ENCODE assay signal across 12 cellular contexts in genomic region chr1:50349242-50349565, GRCh38.
DNase-seq lines count a peak whose midpoint lies in the region; ATAC-seq and TF ChIP-seq lines count a peak whose summit lies in the region.
"Had no signal": no experiment of that assay in that cellular context is flagged by ENCODE, and none has a peak within 500 bp of the region (broad histone marks: within the 10 kb centered on the region; RNA-seq: fewer than 3 reads in every experiment).

No MANE protein-coding gene starts in this region.

- peak overlapping the region; percentile 62 for H2BK15ac ChIP-seq in neuronal stem cell (ENCODE audit: low read length)

- no peak overlapping the region for H2BK12ac ChIP-seq in neuronal stem cell (ENCODE audit: low read length)

- POLR2A ChIA-PET in WTC11 (lab: Charles Lee), result no interaction called here

- no peak overlapping the region for H2BK120ac ChIP-seq in neuronal stem cell (ENCODE audit: low read depth, low read length)

- H3K4me2 ChIP-seq in BLaER1 (peak overlapping the region; percentile 63), neuronal stem cell (ENCODE audit: insufficient read depth, low read length, poor library complexity, severe bottlenecking) (no peak overlapping the region)

- H3K36me3 Mint-ChIP-seq in WTC11, result no peaks in the 10 kb centered on the region
- no peaks in the 10 kb centered on the region for H3K36me3 Mint-ChIP-seq in T-helper 2 cell treated with Interferon-gamma antibody and Interleukin-4, amounts not matched to agents 5 μg/mL and 100 μg/mL, for 36 hours (ENCODE audit: low read depth)
- H3K36me3 Mint-ChIP-seq: CD14-positive monocyte had no signal

- H3K4me1 Mint-ChIP-seq in WTC11, result peaks cover 13% of the 10 kb centered on the region
- no peaks in the 10 kb centered on the region for H3K4me1 Mint-ChIP-seq in T-helper 2 cell treated with Interferon-gamma antibody and Interleukin-4, amounts not matched to agents 5 μg/mL and 100 μg/mL, for 36 hours (ENCODE audit: low read depth)
- H3K4me1 Mint-ChIP-seq: CD14-positive monocyte had no signal

- no peak overlapping the region for H2AFZ ChIP-seq in neuronal stem cell (ENCODE audit: low read length)

- H3K27me3 ChIP-seq in BLaER1 (no peaks in the 10 kb centered on the region), neuronal stem cell (ENCODE audit: control insufficient read depth in 3 of 3, insufficient read depth in 3 of 3, low read depth in 1 of 3, low read length in 3 of 3) (no peaks in the 10 kb centered on the region)
- H3K27me3 ChIP-seq: MG63 had no signal

- H3K36me3 ChIP-seq in BLaER1, result no peaks in the 10 kb centered on the region
- no peaks in the 10 kb centered on the region for H3K36me3 ChIP-seq in neuronal stem cell (replicated peaks in 1 of 2; ENCODE audit: control insufficient read depth in 2 of 2, insufficient read depth in 2 of 2, low read length in 2 of 2)
- H3K36me3 ChIP-seq: MG63 had no signal

- DNase-seq in NCI-H82 (lab: John Stamatoyannopoulos, UW), result peak; percentile 39
- no peak for DNase-seq in NCI-H82 treated with DMSO at 0.1 percent for 48 hours (lab: John Stamatoyannopoulos, UW; ENCODE audit: unreplicated experiment)
- DNase-seq in WTC11 (ENCODE audit: low spot score), result no peak
- DNase-seq in neuronal stem cell (ENCODE audit: low spot score), result no peak
- DNase-seq in T-helper 2 cell treated with Interferon-gamma antibody and Interleukin-4, amounts not matched to agents 5 μg/mL and 100 μg/mL, for 36 hours (ENCODE audit: low spot score), result no peak
- DNase-seq in NCI-H2171 (lab: John Stamatoyannopoulos, UW), result no peak
- no peak for DNase-seq in NCI-H446 treated with DMSO at 0.1 percent for 48 hours (lab: John Stamatoyannopoulos, UW)
- DNase-seq: NCI-H1417 treated with DMSO at 0.1 percent for 48 hours had no signal

- H3K4me1 ChIP-seq in BLaER1, result peaks cover 62% of the 10 kb centered on the region
- H3K4me1 ChIP-seq in neuronal stem cell (ENCODE audit: control insufficient read depth in 2 of 2, insufficient read depth in 1 of 2, low read depth in 1 of 2, low read length in 2 of 2), result peaks cover 0 to 1% of the 10 kb centered on the region in 2 donors

- CTCF ChIA-PET in WTC11 (lab: Charles Lee), result interaction anchor here (0.7 to 2.8 kb wide), 26 partner anchors 8 to 1312 kb away, joined by 3 to 31 read pairs (median 5); partner anchors contain the start of genes AGBL4 and ELAVL4

- peak; percentile 61 for ATAC-seq in WTC11

- no peak overlapping the region for H3K27ac Mint-ChIP-seq in WTC11
- H3K27ac Mint-ChIP-seq in T-helper 2 cell treated with Interferon-gamma antibody and Interleukin-4, amounts not matched to agents 5 μg/mL and 100 μg/mL, for 36 hours, result no peak overlapping the region
- H3K27ac Mint-ChIP-seq: HFFc6 had no signal

- peak overlapping the region; percentile 33 for H3K18ac ChIP-seq in neuronal stem cell (ENCODE audit: low read length)

- H3K79me1 ChIP-seq in neuronal stem cell (ENCODE audit: low read depth, low read length), result no peaks in the 10 kb centered on the region

- H4K8ac ChIP-seq in neuronal stem cell (ENCODE audit: low read depth, low read length), result no peak overlapping the region

- peaks cover 13% of the 10 kb centered on the region for H3K27me3 Mint-ChIP-seq in WTC11 (ENCODE audit: low read depth)
- peaks cover 4% of the 10 kb centered on the region for H3K27me3 Mint-ChIP-seq in T-helper 2 cell treated with Interferon-gamma antibody and Interleukin-4, amounts not matched to agents 5 μg/mL and 100 μg/mL, for 36 hours (ENCODE audit: low read depth)

- no CpG with 5 or more reads among the region's 3 CpGs for WGBS in neuronal stem cell (ENCODE audit: extremely low coverage in 2 of 2, insufficient read length in 2 of 2, insufficient replicate concordance in 1 of 2), 2 donors

- H3K4me3 Mint-ChIP-seq in WTC11, result no peak overlapping the region
- H3K4me3 Mint-ChIP-seq in T-helper 2 cell treated with Interferon-gamma antibody and Interleukin-4, amounts not matched to agents 5 μg/mL and 100 μg/mL, for 36 hours, result no peak overlapping the region
- H3K4me3 Mint-ChIP-seq: CD14-positive monocyte, HFFc6 had no signal

- H3K14ac ChIP-seq in neuronal stem cell (ENCODE audit: low read length), result no peak overlapping the region

- H3K27ac ChIP-seq in BLaER1, result no peak overlapping the region
- no peak overlapping the region for H3K27ac ChIP-seq in neuronal stem cell (replicated peaks; ENCODE audit: low read length)

- no peak overlapping the region for H3K23ac ChIP-seq in neuronal stem cell (ENCODE audit: low read depth, low read length, poor library complexity)

- H3K4me3 ChIP-seq in BLaER1, result no peak overlapping the region
- H3K4me3 ChIP-seq in neuronal stem cell (ENCODE audit: low read length in 2 of 2), result no peak overlapping the region
- H3K4me3 ChIP-seq: MG63 had no signal

- H4K20me1 ChIP-seq in BLaER1, result no peaks in the 10 kb centered on the region

- peak overlapping the region; percentile 18 for H3K4ac ChIP-seq in neuronal stem cell (ENCODE audit: low read length)

- H3K9ac ChIP-seq in BLaER1 (no peak overlapping the region), neuronal stem cell (ENCODE audit: low read depth, low read length, poor library complexity) (peak overlapping the region; percentile 50)

- TF ChIP-seq CTCF in WTC11 (IDR thresholded peaks at IDR 0.05), result no peak

- H4K91ac ChIP-seq in neuronal stem cell (ENCODE audit: low read depth, low read length, poor library complexity), result no peak overlapping the region

- peak overlapping the region; percentile 54 for H2AK5ac ChIP-seq in neuronal stem cell (ENCODE audit: low read depth, low read length)

- peaks cover 11% of the 10 kb centered on the region for H3K9me3 Mint-ChIP-seq in WTC11
- no peaks in the 10 kb centered on the region for H3K9me3 Mint-ChIP-seq in T-helper 2 cell treated with Interferon-gamma antibody and Interleukin-4, amounts not matched to agents 5 μg/mL and 100 μg/mL, for 36 hours
- H3K9me3 Mint-ChIP-seq: HFFc6 had no signal

- peaks cover 8% of the 10 kb centered on the region for H3K9me3 ChIP-seq in BLaER1
- peaks cover 0 to 2% of the 10 kb centered on the region in 2 donors for H3K9me3 ChIP-seq in neuronal stem cell (replicated peaks in 1 of 2; ENCODE audit: control insufficient read depth in 2 of 2, insufficient read depth in 1 of 2, low read depth in 1 of 2, low read length in 2 of 2)
- H3K9me3 ChIP-seq: MG63 had no signal

- peak overlapping the region; percentile 29 for H2BK5ac ChIP-seq in neuronal stem cell (ENCODE audit: low read length)

TF ChIP-seq in WTC11, 78 proteins besides CTCF, POLR2A, EP300 and RAD21:
- no peak for TF ChIP-seq SMAD3 (CRISPR knock-in tag; IDR thresholded peaks at IDR 0.05; ENCODE audit: borderline replicate concordance)
- no peak for TF ChIP-seq ZNF263 (CRISPR knock-in tag; IDR thresholded peaks at IDR 0.05; ENCODE audit: low read depth)
- TF ChIP-seq OVOL2 (CRISPR knock-in tag; IDR thresholded peaks at IDR 0.05; ENCODE audit: borderline replicate concordance), result no peak
- no peak for TF ChIP-seq E2F1 (CRISPR knock-in tag; IDR thresholded peaks at IDR 0.05)
- no peak for TF ChIP-seq ESRRA (CRISPR knock-in tag; IDR thresholded peaks at IDR 0.05; ENCODE audit: borderline replicate concordance)
- TF ChIP-seq AFF4 (CRISPR knock-in tag; IDR thresholded peaks at IDR 0.05; ENCODE audit: borderline replicate concordance), result no peak
- no peak for TF ChIP-seq NR3C1 (CRISPR knock-in tag; conservative IDR thresholded peaks at IDR 0.05; ENCODE audit: low read depth)
- no peak for TF ChIP-seq ZNF232 (CRISPR knock-in tag; IDR thresholded peaks at IDR 0.05)
TF ChIP-seq in WTC11: peak in this region for 0.
